Comparison of ENCODE assay signal across 14 cellular contexts in the genomic region with DNA sequence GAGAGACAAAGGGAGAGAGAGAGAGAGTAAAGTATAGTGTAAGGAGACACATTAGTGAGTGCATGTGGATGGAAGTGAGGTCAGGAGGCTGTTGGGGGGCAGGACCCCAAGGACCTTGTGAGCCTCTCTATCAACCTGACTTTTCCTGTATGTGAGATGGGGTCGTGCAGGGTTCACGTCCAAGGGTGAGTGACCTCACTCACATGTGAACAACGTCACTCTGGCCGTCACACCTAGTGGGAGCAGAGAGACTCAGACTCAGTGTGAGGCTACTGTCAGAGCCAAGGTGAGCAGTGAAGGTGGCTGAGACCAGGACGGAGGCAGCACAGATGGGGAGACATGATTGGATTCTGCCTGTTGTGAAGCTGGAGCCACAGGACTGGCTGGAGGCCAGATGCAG.
DNase-seq lines count a peak whose midpoint lies in the region; ATAC-seq, FAIRE-seq and TF ChIP-seq lines count a peak whose summit lies in the region.
"Had no signal": no experiment of that assay in that cellular context is flagged by ENCODE, and none has a peak within 500 bp of the region (broad histone marks: within the 10 kb centered on the region; RNA-seq: fewer than 3 reads in every experiment).

No MANE protein-coding gene starts in this region.

- no peaks in the 10 kb centered on the region for H3K79me2 ChIP-seq in mammary epithelial cell (ENCODE audit: insufficient read depth, low read length)

- TF ChIP-seq POLR2A in breast epithelium (IDR thresholded peaks at IDR 0.05) (no peak), uterus (IDR thresholded peaks at IDR 0.05) (no peak), H54 (IDR thresholded peaks at IDR 0.05; ENCODE audit: low read depth, low read length) (no peak)

- H3K9ac ChIP-seq in mammary epithelial cell (ENCODE audit: insufficient read depth, low read length) = no peak overlapping the region

- ATAC-seq in naive thymus-derived CD4-positive, alpha-beta T cell = no peak
- no peak for ATAC-seq in HG03378 (IDR thresholded peaks at IDR 0.05; ENCODE audit: unreplicated experiment)

- CTCF ChIA-PET in mammary epithelial cell (lab: Charles Lee; ENCODE audit: low non-redundant PET) = no interaction called here
- CTCF ChIA-PET in naive thymus-derived CD4-positive, alpha-beta T cell (lab: Charles Lee) = interaction anchor here (1.4 to 3.1 kb wide), 2 partner anchors 41 to 69 kb away, joined by 3 to 24 read pairs; no protein-coding TSS in a partner anchor

- no peak overlapping the region for H2AFZ ChIP-seq in mammary epithelial cell (ENCODE audit: low read depth, low read length)

- in situ Hi-C loops in mammary epithelial cell (cut with MboI; ENCODE audit: low sequenced_read_pairs in 2 of 2) = no loop called here

- H3K4me1 Mint-ChIP-seq in activated naive CD8-positive, alpha-beta T cell (ENCODE audit: low read depth) = peaks cover 87% of the 10 kb centered on the region
- H3K4me1 Mint-ChIP-seq in naive thymus-derived CD4-positive, alpha-beta T cell = peaks cover 67 to 82% (median 70%) of the 10 kb centered on the region in 7 donors
- H3K4me1 Mint-ChIP-seq: brain had no signal

- H3K4me3 ChIP-seq in breast epithelium (peak overlapping the region in 2 of 3 donors; percentile 20 to 45), mammary epithelial cell (replicated peaks in 1 of 3; ENCODE audit: insufficient read depth in 1 of 3, low read depth in 2 of 3, low read length in 3 of 3) (no peak overlapping the region), uterus (no peak overlapping the region)
- H3K4me3 ChIP-seq in naive thymus-derived CD4-positive, alpha-beta T cell (ENCODE audit: low read length) = peak overlapping the region; percentile 63

- no peak for FAIRE-seq in H54 (lab: Jason Lieb, UNC)
- FAIRE-seq: endometrium had no signal

- peak overlapping the region; percentile 89 for H3K4me3 Mint-ChIP-seq in activated naive CD8-positive, alpha-beta T cell
- peak overlapping the region; percentile 67 to 100 (median 100) for H3K4me3 Mint-ChIP-seq in naive thymus-derived CD4-positive, alpha-beta T cell
- H3K4me3 Mint-ChIP-seq: brain had no signal

- no peaks in the 10 kb centered on the region for H4K20me1 ChIP-seq in mammary epithelial cell (ENCODE audit: insufficient read depth, low read length)

- TF ChIP-seq CTCF in breast epithelium (IDR thresholded peaks at IDR 0.05) = no peak
- no peak for TF ChIP-seq CTCF in mammary epithelial cell (conservative IDR thresholded peaks at IDR 0.05 in 1 of 2, IDR thresholded peaks at IDR 0.05 in 1 of 2; ENCODE audit: extremely low read depth in 1 of 2, insufficient read depth in 1 of 2, low read depth in 1 of 2, low read length in 2 of 2)
- TF ChIP-seq CTCF in uterus (IDR thresholded peaks at IDR 0.05) = no peak

- intact Hi-C loops in breast epithelium (cut with DNase I; ENCODE audit: low total_unique reads) (no loop called here), mammary epithelial cell (cut with micrococcal nuclease) (no loop called here), uterus (cut with DNase I; ENCODE audit: low total_unique reads) (no loop called here)
- intact Hi-C loops in naive thymus-derived CD4-positive, alpha-beta T cell (cut with micrococcal nuclease) = loop anchor here in 1 of 2 donors (10.0 kb wide), 2 partner anchors 781 to 1241 kb away; a partner anchor contains a TSS

- no peak overlapping the region for H3K4me2 ChIP-seq in mammary epithelial cell (ENCODE audit: insufficient read depth, low read depth, low read length)

- POLR2A ChIA-PET in naive thymus-derived CD4-positive, alpha-beta T cell (lab: Charles Lee) = interaction anchor here (1.1 to 20.6 kb wide), 4 partner anchors 12 to 38 kb away, joined by 3 to 341 read pairs (median 28); no protein-coding TSS in a partner anchor

- H3K36me3 ChIP-seq in breast epithelium = no peaks in the 10 kb centered on the region
- no peaks in the 10 kb centered on the region for H3K36me3 ChIP-seq in mammary epithelial cell (ENCODE audit: insufficient read depth, low read length)
- H3K36me3 ChIP-seq in naive thymus-derived CD4-positive, alpha-beta T cell (ENCODE audit: control insufficient read depth in 2 of 3, insufficient read depth in 3 of 3, low read length in 3 of 3) = peaks cover 7 to 62% (median 15%) of the 10 kb centered on the region in 3 experiments
- no peaks in the 10 kb centered on the region for H3K36me3 ChIP-seq in uterus

- DNase-seq in breast epithelium (ENCODE audit: low spot score in 2 of 2) (no peak), mammary epithelial cell (no peak), uterus (no peak), hepatic stellate cell (ENCODE audit: low spot score) (no peak), H54 (ENCODE audit: insufficient read length, low spot score) (no peak)
- no peak for DNase-seq in naive thymus-derived CD4-positive, alpha-beta T cell
- DNase-seq: activated CD8-positive, alpha-beta memory T cell treated with anti-CD3 and anti-CD28 coated beads, Interleukin-2, amount 50 U/mL, for 4 hours; NCI-H1105 treated with DMSO at 0.1 percent for 48 hours; NCI-H510A treated with DMSO at 0.1 percent for 48 hours; nucleus accumbens had no signal

- H3K4me1 ChIP-seq in breast epithelium (no peaks in the 10 kb centered on the region), mammary epithelial cell (ENCODE audit: insufficient read depth, low read length) (peaks cover 13% of the 10 kb centered on the region), uterus (no peaks in the 10 kb centered on the region)
- peaks cover 56% of the 10 kb centered on the region in 2 donors for H3K4me1 ChIP-seq in naive thymus-derived CD4-positive, alpha-beta T cell (ENCODE audit: control insufficient read depth in 2 of 2, insufficient read depth in 2 of 2, low read length in 2 of 2)

- no peaks in the 10 kb centered on the region for H3K9me3 ChIP-seq in breast epithelium
- no peaks in the 10 kb centered on the region for H3K9me3 ChIP-seq in mammary epithelial cell (replicated peaks; ENCODE audit: insufficient read depth, low read length)
- no peaks in the 10 kb centered on the region for H3K9me3 ChIP-seq in naive thymus-derived CD4-positive, alpha-beta T cell (ENCODE audit: control insufficient read depth in 2 of 3, low read length in 3 of 3)
- H3K9me3 ChIP-seq in uterus = no peaks in the 10 kb centered on the region

- no peaks in the 10 kb centered on the region for H3K27me3 ChIP-seq in breast epithelium
- no peaks in the 10 kb centered on the region for H3K27me3 ChIP-seq in mammary epithelial cell (ENCODE audit: insufficient read depth, low read length)
- no peaks in the 10 kb centered on the region for H3K27me3 ChIP-seq in naive thymus-derived CD4-positive, alpha-beta T cell (ENCODE audit: control insufficient read depth in 2 of 2, insufficient read depth in 2 of 2, low read length in 2 of 2)
- H3K27me3 ChIP-seq in uterus = no peaks in the 10 kb centered on the region

- no peaks in the 10 kb centered on the region for H3K27me3 Mint-ChIP-seq in activated naive CD8-positive, alpha-beta T cell
- no peaks in the 10 kb centered on the region for H3K27me3 Mint-ChIP-seq in naive thymus-derived CD4-positive, alpha-beta T cell

- dilution Hi-C loops in mammary epithelial cell (cut with HindIII; ENCODE audit: low sequenced_read_pairs) = no loop called here

- H3K27ac Mint-ChIP-seq in activated naive CD8-positive, alpha-beta T cell = peak overlapping the region; percentile 99
- H3K27ac Mint-ChIP-seq in naive thymus-derived CD4-positive, alpha-beta T cell = peak overlapping the region; percentile 44 to 99 (median 95)

- H3K27ac ChIP-seq in breast epithelium (peak overlapping the region in 1 of 2 donors; percentile 70), mammary epithelial cell (ENCODE audit: insufficient read depth, low read depth, low read length) (no peak overlapping the region), uterus (peak overlapping the region; percentile 6 to 28)
- H3K27ac ChIP-seq in naive thymus-derived CD4-positive, alpha-beta T cell (ENCODE audit: low read depth, low read length) = peak overlapping the region; percentile 90

- 83% methylated on average over 1 of the region's 5 CpGs for WGBS in mammary epithelial cell (ENCODE audit: low coverage, missing lambda C conversion rate)

- BruUV-seq in mammary epithelial cell (replicated peaks; lab: Mats Ljungman, UMichigan) = no TSS peak

- H3K36me3 Mint-ChIP-seq in activated naive CD8-positive, alpha-beta T cell = peaks cover 18% of the 10 kb centered on the region
- H3K36me3 Mint-ChIP-seq in naive thymus-derived CD4-positive, alpha-beta T cell = peaks cover 25 to 61% (median 47%) of the 10 kb centered on the region in 5 donors
- H3K36me3 Mint-ChIP-seq: brain had no signal

- no peaks in the 10 kb centered on the region for H3K9me3 Mint-ChIP-seq in activated naive CD8-positive, alpha-beta T cell (ENCODE audit: low read depth)
- H3K9me3 Mint-ChIP-seq in naive thymus-derived CD4-positive, alpha-beta T cell = peaks cover 0 to 3% (median 0%) of the 10 kb centered on the region in 11 donors

Comparison
In these comparisons a context has a peak if more than half of its experiments do, and no peak if none do; other contexts are left out.
1. H3K4me3 ChIP-seq: peak in breast epithelium (2 of 3) and naive thymus-derived CD4-positive, alpha-beta T cell (single experiment); none in mammary epithelial cell (0 of 3) and uterus (0 of 2).